In the genomic region with DNA sequence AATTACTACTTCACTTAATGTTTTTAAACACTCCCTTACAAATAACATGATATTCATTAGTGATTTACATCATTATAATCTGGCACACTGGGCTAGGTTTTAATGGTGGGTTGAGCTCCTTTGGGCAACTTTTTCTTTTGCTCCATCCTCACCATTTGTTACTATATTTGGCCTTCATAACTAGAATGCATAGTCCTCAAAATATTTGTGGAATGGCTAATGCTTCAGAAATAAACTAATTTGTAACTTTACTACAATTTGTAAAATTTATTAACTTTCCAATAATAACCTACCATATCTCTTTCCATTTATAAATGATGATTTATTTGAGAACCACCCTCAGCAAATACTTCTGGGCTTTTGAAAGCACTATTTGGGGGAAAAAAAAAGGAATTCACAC, we compare ENCODE assay signal across 16 cellular contexts.
"Had no signal": no experiment of that assay in that cellular context is flagged by ENCODE, and none has a peak within 500 bp of the region (broad histone marks: within the 10 kb centered on the region; RNA-seq: fewer than 3 reads in every experiment).

No MANE protein-coding gene starts in this region.

- DNase-seq: activated CD4-positive, alpha-beta T cell treated with anti-CD3 and anti-CD28 coated beads for 36 hours; activated CD8-positive, alpha-beta memory T cell treated with anti-CD3 and anti-CD28 coated beads, Interleukin-2, amount 50 U/mL, for 48 hours; activated CD8-positive, alpha-beta T cell treated with anti-CD3 and anti-CD28 coated beads for 36 hours; activated naive CD4-positive, alpha-beta T cell treated with anti-CD3 and anti-CD28 coated beads for 36 hours; dorsolateral prefrontal cortex; esophagus squamous epithelium; heart left ventricle; islet precursor cell; left lung; stimulated activated CD4-positive, alpha-beta T cell treated with anti-CD3 and anti-CD28 coated beads, Interleukin-15, amount 100 ng/mL, for 24 hours; stimulated activated CD4-positive, alpha-beta T cell treated with anti-CD3 and anti-CD28 coated beads, Interleukin-4, amount 100 ng/mL, for 4 hours; stimulated activated naive CD8-positive, alpha-beta T cell treated with anti-CD3 and anti-CD28 coated beads, Interleukin-15, amount 100 ng/mL, for 72 hours; T-cell; T1000; testis had no signal

- H3K27ac ChIP-seq: esophagus squamous epithelium, heart left ventricle, left lung, testis, VCaP had no signal

- ATAC-seq: activated CD4-positive, alpha-beta T cell treated with anti-CD3 and anti-CD28 coated beads for 36 hours; activated CD8-positive, alpha-beta T cell treated with anti-CD3 and anti-CD28 coated beads for 36 hours; heart left ventricle; left lung; stimulated activated naive CD8-positive, alpha-beta T cell treated with anti-CD3 and anti-CD28 coated beads, Interleukin-15, amount 100 ng/mL, for 72 hours; T-cell had no signal

- H3K27me3 ChIP-seq: dorsolateral prefrontal cortex, esophagus squamous epithelium, heart left ventricle, left lung, testis had no signal

- H3K4me3 ChIP-seq: dorsolateral prefrontal cortex, esophagus squamous epithelium, heart left ventricle, left lung, testis had no signal

- H3K36me3 ChIP-seq: esophagus squamous epithelium, heart left ventricle, left lung had no signal

- H3K9me3 ChIP-seq: esophagus squamous epithelium, heart left ventricle, left lung, testis had no signal
